ENCODE assay signal across 1 cellular context in the genomic region with DNA sequence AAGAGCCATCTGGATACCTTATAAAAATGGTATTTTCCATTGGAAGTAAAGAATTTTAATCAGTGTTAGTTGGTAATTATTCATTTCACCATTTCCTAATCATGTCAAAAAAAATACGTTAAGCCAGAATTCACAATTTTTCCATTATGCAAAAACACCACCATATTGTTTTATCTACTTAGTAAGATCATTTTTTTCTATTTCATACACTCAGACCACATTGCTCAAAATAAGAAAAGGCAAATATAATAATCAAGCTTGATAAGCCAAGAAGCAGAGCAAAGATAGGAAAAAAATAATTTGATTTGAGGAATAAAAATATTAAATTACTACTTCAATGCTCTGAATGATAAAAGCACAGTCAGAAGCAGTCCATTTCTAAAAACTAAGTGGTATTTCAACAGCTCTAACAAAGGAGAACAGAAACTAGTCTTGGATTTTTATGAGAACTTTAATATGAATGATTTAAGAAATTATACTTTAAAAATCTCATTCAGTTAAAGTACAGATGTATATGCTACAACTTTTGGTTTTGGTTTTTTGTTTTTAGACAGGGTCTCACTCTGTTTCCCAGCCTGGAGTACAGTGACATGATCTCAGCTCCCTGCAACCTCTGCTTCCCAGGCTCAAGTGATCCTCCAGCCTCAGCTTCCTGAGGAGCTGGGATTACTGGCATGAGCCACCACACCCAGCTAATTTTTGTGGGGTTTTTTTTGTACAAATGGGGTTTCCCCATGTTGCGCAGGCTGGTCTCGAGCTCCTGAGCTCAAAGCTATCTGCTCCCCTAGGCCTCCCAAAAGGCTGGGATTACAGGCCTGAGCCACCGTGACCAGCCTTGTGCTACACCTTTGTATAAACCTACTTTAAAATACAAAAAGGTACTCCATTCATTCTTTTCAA.
TF ChIP-seq lines count a peak whose summit lies in the region.

No MANE protein-coding gene starts in this region.

TF ChIP-seq in HepG2, 621 proteins besides CTCF, POLR2A, EP300 and RAD21:
- TF ChIP-seq ZNF460 (CRISPR knock-in tag; IDR thresholded peaks at IDR 0.05; ENCODE audit: borderline replicate concordance) = no peak
- TF ChIP-seq, protein P1, sequence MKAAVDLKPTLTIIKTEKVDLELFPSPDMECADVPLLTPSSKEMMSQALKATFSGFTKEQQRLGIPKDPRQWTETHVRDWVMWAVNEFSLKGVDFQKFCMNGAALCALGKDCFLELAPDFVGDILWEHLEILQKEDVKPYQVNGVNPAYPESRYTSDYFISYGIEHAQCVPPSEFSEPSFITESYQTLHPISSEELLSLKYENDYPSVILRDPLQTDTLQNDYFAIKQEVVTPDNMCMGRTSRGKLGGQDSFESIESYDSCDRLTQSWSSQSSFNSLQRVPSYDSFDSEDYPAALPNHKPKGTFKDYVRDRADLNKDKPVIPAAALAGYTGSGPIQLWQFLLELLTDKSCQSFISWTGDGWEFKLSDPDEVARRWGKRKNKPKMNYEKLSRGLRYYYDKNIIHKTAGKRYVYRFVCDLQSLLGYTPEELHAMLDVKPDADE (CRISPR knock-in tag; IDR thresholded peaks at IDR 0.05) = no peak
- no peak for TF ChIP-seq ZNF557 (CRISPR knock-in tag; IDR thresholded peaks at IDR 0.05)
- no peak for TF ChIP-seq RBAK (CRISPR knock-in tag; IDR thresholded peaks at IDR 0.05)
- no peak for TF ChIP-seq ZNF841 (CRISPR knock-in tag; IDR thresholded peaks at IDR 0.05; ENCODE audit: borderline replicate concordance)
- TF ChIP-seq, protein P2, sequence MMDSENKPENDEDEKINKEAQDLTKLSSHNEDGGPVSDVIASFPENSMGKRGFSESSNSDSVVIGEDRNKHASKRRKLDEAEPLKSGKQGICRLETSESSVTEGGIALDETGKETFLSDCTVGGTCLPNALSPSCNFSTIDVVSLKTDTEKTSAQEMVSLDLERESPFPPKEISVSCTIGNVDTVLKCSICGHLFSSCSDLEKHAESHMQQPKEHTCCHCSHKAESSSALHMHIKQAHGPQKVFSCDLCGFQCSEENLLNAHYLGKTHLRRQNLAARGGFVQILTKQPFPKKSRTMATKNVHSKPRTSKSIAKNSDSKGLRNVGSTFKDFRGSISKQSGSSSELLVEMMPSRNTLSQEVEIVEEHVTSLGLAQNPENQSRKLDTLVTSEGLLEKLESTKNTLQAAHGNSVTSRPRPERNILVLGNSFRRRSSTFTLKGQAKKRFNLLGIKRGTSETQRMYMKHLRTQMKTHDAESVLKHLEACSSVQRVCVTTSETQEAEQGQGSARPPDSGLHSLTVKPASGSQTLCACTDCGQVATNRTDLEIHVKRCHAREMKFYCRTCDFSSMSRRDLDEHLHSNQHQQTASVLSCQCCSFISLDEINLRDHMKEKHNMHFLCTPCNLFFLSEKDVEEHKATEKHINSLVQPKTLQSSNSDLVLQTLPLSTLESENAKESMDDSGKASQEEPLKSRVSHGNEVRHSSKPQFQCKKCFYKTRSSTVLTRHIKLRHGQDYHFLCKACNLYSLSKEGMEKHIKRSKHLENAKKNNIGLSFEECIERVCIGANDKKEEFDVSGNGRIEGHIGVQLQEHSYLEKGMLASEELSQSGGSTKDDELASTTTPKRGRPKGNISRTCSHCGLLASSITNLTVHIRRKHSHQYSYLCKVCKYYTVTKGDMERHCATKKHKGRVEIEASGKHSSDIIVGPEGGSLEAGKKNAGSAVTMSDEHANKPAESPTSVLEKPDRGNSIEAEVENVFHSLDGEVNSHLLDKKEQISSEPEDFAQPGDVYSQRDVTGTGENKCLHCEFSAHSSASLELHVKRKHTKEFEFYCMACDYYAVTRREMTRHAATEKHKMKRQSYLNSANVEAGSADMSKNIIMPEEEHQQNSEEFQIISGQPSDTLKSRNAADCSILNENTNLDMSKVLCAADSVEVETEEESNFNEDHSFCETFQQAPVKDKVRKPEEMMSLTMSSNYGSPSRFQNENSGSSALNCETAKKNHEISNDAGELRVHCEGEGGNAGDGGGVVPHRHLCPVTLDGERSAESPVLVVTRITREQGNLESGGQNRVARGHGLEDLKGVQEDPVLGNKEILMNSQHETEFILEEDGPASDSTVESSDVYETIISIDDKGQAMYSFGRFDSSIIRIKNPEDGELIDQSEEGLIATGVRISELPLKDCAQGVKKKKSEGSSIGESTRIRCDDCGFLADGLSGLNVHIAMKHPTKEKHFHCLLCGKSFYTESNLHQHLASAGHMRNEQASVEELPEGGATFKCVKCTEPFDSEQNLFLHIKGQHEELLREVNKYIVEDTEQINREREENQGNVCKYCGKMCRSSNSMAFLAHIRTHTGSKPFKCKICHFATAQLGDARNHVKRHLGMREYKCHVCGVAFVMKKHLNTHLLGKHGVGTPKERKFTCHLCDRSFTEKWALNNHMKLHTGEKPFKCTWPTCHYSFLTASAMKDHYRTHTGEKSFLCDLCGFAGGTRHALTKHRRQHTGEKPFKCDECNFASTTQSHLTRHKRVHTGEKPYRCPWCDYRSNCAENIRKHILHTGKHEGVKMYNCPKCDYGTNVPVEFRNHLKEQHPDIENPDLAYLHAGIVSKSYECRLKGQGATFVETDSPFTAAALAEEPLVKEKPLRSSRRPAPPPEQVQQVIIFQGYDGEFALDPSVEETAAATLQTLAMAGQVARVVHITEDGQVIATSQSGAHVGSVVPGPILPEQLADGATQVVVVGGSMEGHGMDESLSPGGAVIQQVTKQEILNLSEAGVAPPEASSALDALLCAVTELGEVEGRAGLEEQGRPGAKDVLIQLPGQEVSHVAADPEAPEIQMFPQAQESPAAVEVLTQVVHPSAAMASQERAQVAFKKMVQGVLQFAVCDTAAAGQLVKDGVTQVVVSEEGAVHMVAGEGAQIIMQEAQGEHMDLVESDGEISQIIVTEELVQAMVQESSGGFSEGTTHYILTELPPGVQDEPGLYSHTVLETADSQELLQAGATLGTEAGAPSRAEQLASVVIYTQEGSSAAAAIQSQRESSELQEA (CRISPR knock-in tag; IDR thresholded peaks at IDR 0.05; ENCODE audit: not compliant biosample characterization) = no peak
- TF ChIP-seq, protein P3, sequence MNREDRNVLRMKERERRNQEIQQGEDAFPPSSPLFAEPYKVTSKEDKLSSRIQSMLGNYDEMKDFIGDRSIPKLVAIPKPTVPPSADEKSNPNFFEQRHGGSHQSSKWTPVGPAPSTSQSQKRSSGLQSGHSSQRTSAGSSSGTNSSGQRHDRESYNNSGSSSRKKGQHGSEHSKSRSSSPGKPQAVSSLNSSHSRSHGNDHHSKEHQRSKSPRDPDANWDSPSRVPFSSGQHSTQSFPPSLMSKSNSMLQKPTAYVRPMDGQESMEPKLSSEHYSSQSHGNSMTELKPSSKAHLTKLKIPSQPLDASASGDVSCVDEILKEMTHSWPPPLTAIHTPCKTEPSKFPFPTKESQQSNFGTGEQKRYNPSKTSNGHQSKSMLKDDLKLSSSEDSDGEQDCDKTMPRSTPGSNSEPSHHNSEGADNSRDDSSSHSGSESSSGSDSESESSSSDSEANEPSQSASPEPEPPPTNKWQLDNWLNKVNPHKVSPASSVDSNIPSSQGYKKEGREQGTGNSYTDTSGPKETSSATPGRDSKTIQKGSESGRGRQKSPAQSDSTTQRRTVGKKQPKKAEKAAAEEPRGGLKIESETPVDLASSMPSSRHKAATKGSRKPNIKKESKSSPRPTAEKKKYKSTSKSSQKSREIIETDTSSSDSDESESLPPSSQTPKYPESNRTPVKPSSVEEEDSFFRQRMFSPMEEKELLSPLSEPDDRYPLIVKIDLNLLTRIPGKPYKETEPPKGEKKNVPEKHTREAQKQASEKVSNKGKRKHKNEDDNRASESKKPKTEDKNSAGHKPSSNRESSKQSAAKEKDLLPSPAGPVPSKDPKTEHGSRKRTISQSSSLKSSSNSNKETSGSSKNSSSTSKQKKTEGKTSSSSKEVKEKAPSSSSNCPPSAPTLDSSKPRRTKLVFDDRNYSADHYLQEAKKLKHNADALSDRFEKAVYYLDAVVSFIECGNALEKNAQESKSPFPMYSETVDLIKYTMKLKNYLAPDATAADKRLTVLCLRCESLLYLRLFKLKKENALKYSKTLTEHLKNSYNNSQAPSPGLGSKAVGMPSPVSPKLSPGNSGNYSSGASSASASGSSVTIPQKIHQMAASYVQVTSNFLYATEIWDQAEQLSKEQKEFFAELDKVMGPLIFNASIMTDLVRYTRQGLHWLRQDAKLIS (CRISPR knock-in tag; IDR thresholded peaks at IDR 0.05) = no peak
- no peak for TF ChIP-seq TBX3 (IDR thresholded peaks at IDR 0.05; ENCODE audit: borderline replicate concordance)
- no peak for TF ChIP-seq CREBL2 (CRISPR knock-in tag; IDR thresholded peaks at IDR 0.05; ENCODE audit: borderline replicate concordance)
- TF ChIP-seq SIN3A (IDR thresholded peaks at IDR 0.05; ENCODE audit: borderline replicate concordance, low read depth, low read length) = no peak
- no peak for TF ChIP-seq JUNB (CRISPR knock-in tag; IDR thresholded peaks at IDR 0.05; ENCODE audit: borderline replicate concordance)
- no peak for TF ChIP-seq DMAP1 (CRISPR knock-in tag; IDR thresholded peaks at IDR 0.05)
- TF ChIP-seq TBP (CRISPR knock-in tag; IDR thresholded peaks at IDR 0.05) = no peak
- no peak for TF ChIP-seq ZNF879 (CRISPR knock-in tag; IDR thresholded peaks at IDR 0.05)
TF ChIP-seq in HepG2: peak in this region for 0.
